Comparison of ENCODE assay signal across 7 cellular contexts in the genomic region with DNA sequence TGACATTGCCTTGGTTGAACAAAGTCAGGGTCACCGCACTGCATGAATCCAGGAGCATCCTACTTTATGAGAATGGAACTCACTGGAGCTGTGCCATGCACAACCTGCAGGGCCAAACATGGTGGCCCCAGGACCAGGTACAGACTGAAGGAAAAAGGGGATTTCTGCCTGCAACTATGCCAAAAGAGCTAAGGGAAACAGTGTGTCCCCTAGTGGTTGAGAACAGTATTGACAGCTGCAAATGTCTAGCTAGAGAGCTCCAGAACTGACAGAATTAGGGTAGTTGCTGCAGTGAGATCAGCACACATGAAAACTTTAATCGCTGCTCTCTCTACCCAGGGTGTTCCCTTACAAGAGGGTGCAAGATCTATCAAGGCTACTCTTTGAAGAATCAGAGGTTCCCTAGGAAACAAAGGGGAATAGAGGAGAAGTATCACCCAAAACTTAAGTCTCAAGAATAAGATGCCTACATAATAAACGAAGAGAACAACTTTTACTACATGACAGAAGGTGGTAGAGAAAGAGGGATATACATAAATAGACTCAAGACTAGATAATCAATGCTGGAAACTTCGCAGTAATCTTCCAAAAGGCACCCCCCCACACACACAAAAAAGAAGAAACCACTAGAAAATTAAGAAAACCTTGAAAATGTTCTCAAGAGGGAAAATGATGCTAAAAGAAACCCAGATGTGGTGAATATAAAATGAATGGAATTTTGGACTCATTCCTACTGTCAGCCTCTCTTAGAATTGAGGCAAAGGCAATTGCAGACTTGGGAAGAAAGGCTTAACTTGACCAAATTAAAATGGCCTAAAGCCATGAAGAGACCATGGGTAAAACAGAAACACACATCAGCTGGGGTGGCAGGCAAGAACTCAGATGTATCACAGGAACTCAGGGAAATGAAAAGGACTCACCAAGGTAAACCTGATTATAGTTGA. TPM values are rescaled to one million over a fixed set of nuclear protein-coding genes. Genes with fewer than 3 reads are reported as not detected.
DNase-seq lines count a peak whose midpoint lies in the region; ATAC-seq, FAIRE-seq and TF ChIP-seq lines count a peak whose summit lies in the region.

No MANE protein-coding gene starts in this region.

- H3K9ac ChIP-seq in astrocyte (ENCODE audit: low read length): no peak overlapping the region

- peaks cover 8% of the 10 kb centered on the region for H3K27me3 Mint-ChIP-seq in astrocyte (ENCODE audit: low read depth, unreplicated experiment)

- no peak overlapping the region for H3K4me3 ChIP-seq in astrocyte (ENCODE audit: insufficient read depth, low read depth, low read length)
- no peak overlapping the region for H3K4me3 ChIP-seq in left lung

- H4K20me1 ChIP-seq in astrocyte (ENCODE audit: insufficient read depth, low read length): peaks cover 8% of the 10 kb centered on the region

- H3K79me2 ChIP-seq in astrocyte (ENCODE audit: insufficient read depth, low read length): no peaks in the 10 kb centered on the region

- peaks cover 4% of the 10 kb centered on the region for H3K4me1 Mint-ChIP-seq in astrocyte (ENCODE audit: low read depth, unreplicated experiment)

- H3K36me3 Mint-ChIP-seq in astrocyte (ENCODE audit: low read depth, unreplicated experiment): peaks cover 2% of the 10 kb centered on the region

- H3K27ac ChIP-seq in astrocyte (ENCODE audit: low read depth, low read length) (no peak overlapping the region), left lung (no peak overlapping the region)

- no peak overlapping the region for H2AFZ ChIP-seq in astrocyte (ENCODE audit: low read depth, low read length)

- H3K9me3 ChIP-seq in astrocyte (ENCODE audit: insufficient read depth, low read depth, low read length): no peaks in the 10 kb centered on the region
- H3K9me3 ChIP-seq in left lung: no peaks in the 10 kb centered on the region

- peak; percentile 82 for TF ChIP-seq CTCF in astrocyte (IDR thresholded peaks at IDR 0.05; ENCODE audit: insufficient read depth, low read depth, low read length)
- TF ChIP-seq CTCF in left lung (IDR thresholded peaks at IDR 0.05): peak; percentile 71 to 77

- peak; percentile 31 for DNase-seq in Daoy (ENCODE audit: low read depth)
- DNase-seq in NCI-H345 treated with DMSO at 0.1 percent for 48 hours (lab: John Stamatoyannopoulos, UW; ENCODE audit: unreplicated experiment): peak; percentile 29
- DNase-seq in astrocyte (ENCODE audit: low read depth): peak; percentile 3
- no peak for DNase-seq in left lung
- DNase-seq in activated naive CD4-positive, alpha-beta T cell treated with Interleukin-2 at 50 U/mL for 16 hours: no peak

- H3K4me1 ChIP-seq in astrocyte (ENCODE audit: insufficient read depth, low read length) (no peaks in the 10 kb centered on the region), left lung (peaks cover 3 to 26% of the 10 kb centered on the region in 2 donors)

- H3K27ac Mint-ChIP-seq in astrocyte (ENCODE audit: unreplicated experiment): peak overlapping the region; percentile 30

- H3K4me2 ChIP-seq in astrocyte (ENCODE audit: low read length): no peak overlapping the region

- H3K4me3 Mint-ChIP-seq in astrocyte (ENCODE audit: unreplicated experiment): no peak overlapping the region

- no peak for FAIRE-seq in astrocyte (lab: Jason Lieb, UNC)

- H3K36me3 ChIP-seq in astrocyte (ENCODE audit: insufficient read depth, low read length) (no peaks in the 10 kb centered on the region), left lung (no peaks in the 10 kb centered on the region)

- H3K27me3 ChIP-seq in astrocyte (ENCODE audit: insufficient read depth, low read length) (no peaks in the 10 kb centered on the region), left lung (no peaks in the 10 kb centered on the region)

- H3K9me3 Mint-ChIP-seq in astrocyte (ENCODE audit: unreplicated experiment): no peaks in the 10 kb centered on the region

- intact Hi-C loops in left lung (cut with DNase I): no loop called here

- peak; percentile 46 for ATAC-seq in GM21423 (IDR thresholded peaks at IDR 0.05; ENCODE audit: unreplicated experiment)
- ATAC-seq in left lung: peak; percentile 60
- no peak for ATAC-seq in HG03135 (IDR thresholded peaks at IDR 0.05; ENCODE audit: unreplicated experiment)

RNA-seq across cellular contexts. Expression of a gene that starts 43.7 kb away (rescaled TPM):
- total RNA-seq in Daoy (2014; rRNA removed; shearing (Covaris generic)): not detected in 2 replicates
- not detected in 2 replicates for total RNA-seq in astrocyte
- total RNA-seq in left lung: 1 to 10 TPM; 1.0 to 1.7 TPM

RNA-seq across cellular contexts. Expression of a gene that starts 56.2 kb away (rescaled TPM):
- total RNA-seq in Daoy (2014; rRNA removed; shearing (Covaris generic)): 13.6 and 22.0 TPM in 2 replicates
- total RNA-seq in astrocyte: 10.8 and 11.4 TPM in 2 replicates
- total RNA-seq in left lung: 10 to 100 TPM; 14.0 to 16.4 TPM

Comparison
In these comparisons a context has a peak if more than half of its experiments do, and no peak if none do; other contexts are left out.
1. DNase-seq: peak in Daoy (single experiment), NCI-H345 treated with DMSO at 0.1 percent for 48 hours (single experiment) and astrocyte (single experiment); none in left lung (0 of 2) and activated naive CD4-positive, alpha-beta T cell treated with Interleukin-2 at 50 U/mL for 16 hours (single experiment).